In genomic region chr9:3478549-3478953, GRCh38 we compare ENCODE assay signal across 8 cellular contexts. TPM values are rescaled to one million over a fixed set of nuclear protein-coding genes. Genes with fewer than 3 reads are reported as not detected.
A peak's percentile ranks its signal among the peaks of the same experiment; 100 is the strongest.
DNase-seq lines count a peak whose midpoint lies in the region; ATAC-seq and TF ChIP-seq lines count a peak whose summit lies in the region.

No MANE protein-coding gene starts in this region.

- WGBS in thymus = 94% methylated on average over 1 of the region's 1 CpG

- no peaks in the 10 kb centered on the region for H3K27me3 ChIP-seq in thymus (ENCODE audit: control insufficient read depth, insufficient read depth)

- no peak for TF ChIP-seq CTCF in cardiac fibroblast (IDR thresholded peaks at IDR 0.05; ENCODE audit: low read depth, low read length)

- H3K27ac ChIP-seq in thymus (ENCODE audit: low read depth) = peak overlapping the region; percentile 48

- no peaks in the 10 kb centered on the region for H3K9me3 ChIP-seq in thymus (ENCODE audit: control insufficient read depth)

- no peaks in the 10 kb centered on the region for H3K36me3 ChIP-seq in thymus (ENCODE audit: control insufficient read depth, insufficient read depth)

- DNase-seq in stimulated activated CD4-positive, alpha-beta T cell treated with anti-CD3 and anti-CD28 coated beads, Interleukin-15, amount 100 ng/mL, for 24 hours = peak; percentile 5
- DNase-seq in stimulated activated CD4-positive, alpha-beta T cell treated with anti-CD3 and anti-CD28 coated beads, Interleukin-12 subunit alpha, Interleukin-12 subunit beta, amount 100 ng/mL, for 4 hours = no peak
- peak; percentile 44 to 76 for DNase-seq in cardiac fibroblast (ENCODE audit: low read depth in 2 of 2)
- no peak for DNase-seq in stimulated activated CD4-positive, alpha-beta T cell treated with anti-CD3 and anti-CD28 coated beads, Interleukin-2, amount 100 ng/mL, for 24 hours
- no peak for DNase-seq in NCI-H1092 treated with DMSO at 0.1 percent for 48 hours (lab: John Stamatoyannopoulos, UW)
- DNase-seq in HUDEP-2 (lab: John Stamatoyannopoulos, UW; ENCODE audit: unreplicated experiment in 76 of 76) = no peak

- no peaks in the 10 kb centered on the region for H3K4me1 ChIP-seq in thymus (ENCODE audit: control insufficient read depth, insufficient read depth, low read length)

- peak; percentile 35 for ATAC-seq in HG03520 (IDR thresholded peaks at IDR 0.05; ENCODE audit: unreplicated experiment)

- H3K4me3 ChIP-seq in cardiac fibroblast (replicated peaks in 1 of 2; ENCODE audit: low read depth in 2 of 2, low read length in 2 of 2) = no peak overlapping the region
- H3K4me3 ChIP-seq in thymus (ENCODE audit: low read length) = no peak overlapping the region

RNA-seq across cellular contexts. Expression of gene RFX3, which starts 47.2 kb away (rescaled TPM):
- polyA plus RNA-seq in thymus = 7.8 TPM

Comparison
In these comparisons a context has a peak if more than half of its experiments do, and no peak if none do; other contexts are left out.
1. DNase-seq: peak in stimulated activated CD4-positive, alpha-beta T cell treated with anti-CD3 and anti-CD28 coated beads, Interleukin-15, amount 100 ng/mL, for 24 hours (single experiment) and cardiac fibroblast (2 of 2); none in stimulated activated CD4-positive, alpha-beta T cell treated with anti-CD3 and anti-CD28 coated beads, Interleukin-12 subunit alpha, Interleukin-12 subunit beta, amount 100 ng/mL, for 4 hours (single experiment), stimulated activated CD4-positive, alpha-beta T cell treated with anti-CD3 and anti-CD28 coated beads, Interleukin-2, amount 100 ng/mL, for 24 hours (0 of 2), NCI-H1092 treated with DMSO at 0.1 percent for 48 hours (single experiment) and HUDEP-2 (0 of 76).